ENCODE assay signal across 30 cellular contexts in the genomic region with DNA sequence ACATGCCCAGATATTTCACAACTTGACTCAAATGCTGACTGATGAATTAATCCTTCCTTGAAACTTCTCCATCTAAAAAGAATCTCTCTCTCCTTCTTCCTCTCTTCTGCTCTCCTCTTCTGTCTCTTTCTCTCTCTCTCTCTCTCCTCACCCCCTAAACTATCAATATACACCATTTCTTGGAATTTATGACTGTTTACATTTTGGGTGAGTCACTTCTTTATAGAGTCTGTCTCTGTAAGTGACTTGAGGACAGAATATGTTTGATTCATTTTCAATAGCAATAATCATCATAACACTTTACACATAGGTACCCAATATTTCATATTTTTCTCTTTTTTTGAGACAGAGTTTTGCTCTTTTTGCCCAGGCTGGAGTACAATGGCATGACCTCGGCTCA. TPM values are rescaled to one million over a fixed set of nuclear protein-coding genes. Genes with fewer than 3 reads are reported as not detected.
"Had no signal": no experiment of that assay in that cellular context is flagged by ENCODE, and none has a peak within 500 bp of the region (broad histone marks: within the 10 kb centered on the region; RNA-seq: fewer than 3 reads in every experiment).

No MANE protein-coding gene starts in this region.

- H3K9me3 ChIP-seq: left lung, lower lobe of right lung, neutrophil, ovary, right atrium auricular region, right lobe of liver, stomach, testis, thyroid gland, transverse colon, upper lobe of left lung, vagina had no signal

- H3K4me3 Mint-ChIP-seq: naive B cell; natural killer cell; nephron progenitor cell; neural progenitor cell; stimulated activated naive B cell treated with anti-CD40 and anti-IgM and Interleukin-4, amounts not matched to agents 10 μg/mL and 1 μg/mL and 100 μg/mL, for 72 hours had no signal

- H3K27ac Mint-ChIP-seq: nephron progenitor cell; neural progenitor cell; progenitor cell of endocrine pancreas; stimulated activated naive B cell treated with anti-CD40 and anti-IgM and Interleukin-4, amounts not matched to agents 10 μg/mL and 1 μg/mL and 100 μg/mL, for 72 hours had no signal

- H3K36me3 Mint-ChIP-seq: naive B cell, natural killer cell, neural progenitor cell had no signal

- H3K9me3 Mint-ChIP-seq: natural killer cell had no signal

- H3K4me1 ChIP-seq: left lung, lower lobe of right lung, neural progenitor cell, right atrium auricular region, right lobe of liver, stomach, testis, thyroid gland, transverse colon, upper lobe of left lung, vagina had no signal

- H3K4me3 ChIP-seq: left lung, lower lobe of right lung, neural progenitor cell, ovary, right atrium auricular region, right lobe of liver, smooth muscle cell, stomach, testis, thyroid gland, transverse colon, upper lobe of left lung, vagina had no signal

- H3K27me3 Mint-ChIP-seq: progenitor cell of endocrine pancreas had no signal

- ATAC-seq: left cardiac atrium; left lung; lower lobe of right lung; natural killer cell; right lobe of liver; stimulated activated naive B cell treated with anti-CD40 and anti-IgM and Interleukin-4, amounts not matched to agents 10 μg/mL and 1 μg/mL and 100 μg/mL, for 72 hours; stimulated activated naive CD8-positive, alpha-beta T cell treated with anti-CD3 and anti-CD28 coated beads, Interleukin-15, Interleukin-2, amounts not matched to agents 100 U/mL and 50 U/mL, for 24 hours had no signal

- H3K36me3 ChIP-seq: left lung, lower lobe of right lung, neural progenitor cell, neutrophil, ovary, right atrium auricular region, right lobe of liver, stomach, thyroid gland, transverse colon, upper lobe of left lung, vagina had no signal

- H3K4me1 Mint-ChIP-seq: nephron progenitor cell; neural progenitor cell; stimulated activated naive B cell treated with anti-CD40 and anti-IgM and Interleukin-4, amounts not matched to agents 10 μg/mL and 1 μg/mL and 100 μg/mL, for 72 hours had no signal

- DNase-seq: kidney glomerular epithelial cell; left cardiac atrium; left lung; lower lobe of right lung; mammary epithelial cell; mesenchymal stem cell; naive B cell; natural killer cell; nephron progenitor cell; ovary; right lobe of liver; stimulated activated CD4-positive, alpha-beta T cell treated with anti-CD3 and anti-CD28 coated beads, Interleukin-1b, Interleukin-23, amount 100 ng/mL, for 48 hours; stimulated activated CD4-positive, alpha-beta T cell treated with anti-CD3 and anti-CD28 coated beads, Interleukin-2, amount 100 ng/mL, for 48 hours; stimulated activated naive B cell treated with anti-CD40 and anti-IgM and Interleukin-4, amounts not matched to agents 10 μg/mL and 1 μg/mL and 100 μg/mL, for 72 hours; stimulated activated naive CD8-positive, alpha-beta T cell treated with anti-CD3 and anti-CD28 coated beads, Interleukin-15, Interleukin-2, amounts not matched to agents 100 U/mL and 50 U/mL, for 24 hours; stomach; testis; thyroid gland; transverse colon had no signal

RNA-seq across cellular contexts. Expression of gene OR3A1, which starts 15.3 kb away (rescaled TPM):
- total RNA-seq: liver, lower lobe of right lung, mammary epithelial cell, natural killer cell, progenitor cell of endocrine pancreas, pulmonary artery endothelial cell, renal cortical epithelial cell, right atrium auricular region, right lobe of liver, smooth muscle cell, stomach, thyroid gland, transverse colon, upper lobe of left lung, urinary bladder, vagina had no signal
